ENCODE assay signal across 15 cellular contexts in genomic region chr1:35565742-35566133, GRCh38. TPM values are rescaled to one million over a fixed set of nuclear protein-coding genes. Genes with fewer than 3 reads are reported as not detected.
"Had no signal": no experiment of that assay in that cellular context is flagged by ENCODE, and none has a peak within 500 bp of the region (broad histone marks: within the 10 kb centered on the region; RNA-seq: fewer than 3 reads in every experiment).

No MANE protein-coding gene starts in this region.

- DNase-seq: effector CD4-positive, alpha-beta T cell; foreskin melanocyte; heart left ventricle; hippocampal formation; kidney glomerular epithelial cell; midbrain; small intestine; stimulated activated CD4-positive, alpha-beta T cell treated with anti-CD3 and anti-CD28 coated beads, Interleukin-2, amount 100 ng/mL, for 48 hours; stimulated activated CD8-positive, alpha-beta memory T cell treated with anti-CD3 and anti-CD28 coated beads, Interleukin-4, amount 100 ng/mL, for 48 hours; stimulated activated naive CD8-positive, alpha-beta T cell treated with anti-CD3 and anti-CD28 coated beads, Interleukin-15, Interleukin-2, amounts not matched to agents 100 U/mL and 50 U/mL, for 24 hours; tibial artery had no signal

- ATAC-seq: heart left ventricle; natural killer cell treated with Interleukin-12 subunit alpha and Interleukin-12 subunit beta and Interleukin-15 and Interleukin-18, amount 100 ng/mL, for 72 hours; stimulated activated effector memory CD8-positive, alpha-beta T cell treated with anti-CD3 and anti-CD28 coated beads, Interleukin-12 subunit alpha, Interleukin-12 subunit beta, amount 100 ng/mL, for 72 hours; stimulated activated naive CD8-positive, alpha-beta T cell treated with anti-CD3 and anti-CD28 coated beads, Interleukin-15, Interleukin-2, amounts not matched to agents 100 U/mL and 50 U/mL, for 24 hours had no signal

RNA-seq across cellular contexts. Expression of gene TFAP2E, which starts 7.4 kb away (rescaled TPM):
- total RNA-seq: glomerular endothelial cell, right atrium auricular region had no signal
